ENCODE assay signal across 10 cellular contexts in genomic region chr4:2415881-2416563, GRCh38. TPM values are rescaled to one million over a fixed set of nuclear protein-coding genes. Genes with fewer than 3 reads are reported as not detected.
DNase-seq lines count a peak whose midpoint lies in the region; ATAC-seq lines count a peak whose summit lies in the region.
"Had no signal": no experiment of that assay in that cellular context is flagged by ENCODE, and none has a peak within 500 bp of the region (broad histone marks: within the 10 kb centered on the region; RNA-seq: fewer than 3 reads in every experiment).

No MANE protein-coding gene starts in this region.

- H3K9me3 ChIP-seq in ES-I3 (ENCODE audit: control insufficient read depth, insufficient read depth, low read length) (no peaks in the 10 kb centered on the region), T-helper 17 cell (ENCODE audit: control insufficient read depth, low read length, poor library complexity, severe bottlenecking) (no peaks in the 10 kb centered on the region), esophagus (ENCODE audit: control insufficient read depth in 2 of 2, insufficient read depth in 1 of 2, low read depth in 1 of 2, low read length in 1 of 2) (peaks cover 0 to 2% of the 10 kb centered on the region in 2 donors)

- H3K4me3 ChIP-seq in esophagus (ENCODE audit: low read depth in 1 of 2, low read length in 2 of 2) (peak overlapping the region in 1 of 2 donors; percentile 81), rectal smooth muscle tissue (ENCODE audit: low read length) (peak overlapping the region; percentile 45)

- H3K9ac ChIP-seq in ES-I3 (ENCODE audit: low read depth, low read length) (peak overlapping the region; percentile 71; the same call in 1 of the 2 replicates), rectal smooth muscle tissue (ENCODE audit: low read length) (no peak overlapping the region)

- no peaks in the 10 kb centered on the region for H3K27me3 Mint-ChIP-seq in T-helper 17 cell

- H3K4me1 ChIP-seq in ES-I3 (ENCODE audit: insufficient read depth, low read length) (peaks cover 17% of the 10 kb centered on the region), esophagus (ENCODE audit: control insufficient read depth in 2 of 2, insufficient read depth in 2 of 2, low read length in 1 of 2) (peaks cover 7 to 40% of the 10 kb centered on the region in 2 donors), rectal smooth muscle tissue (ENCODE audit: control insufficient read depth, insufficient read depth, low read length) (peaks cover 6% of the 10 kb centered on the region)

- H3K27me3 ChIP-seq in esophagus (ENCODE audit: control insufficient read depth in 1 of 2, insufficient read depth in 2 of 2, low read length in 2 of 2) (peaks cover 0 to 3% of the 10 kb centered on the region in 2 donors), rectal smooth muscle tissue (ENCODE audit: control insufficient read depth, insufficient read depth, low read length) (peaks cover 17% of the 10 kb centered on the region)

- 71% methylated on average over 17 of the region's 17 CpGs for WGBS in esophagus, 2 donors

- no peak for DNase-seq in T-helper 17 cell
- DNase-seq in sciatic nerve (ENCODE audit: low spot score), result no peak
- DNase-seq in activated CD8-positive, alpha-beta memory T cell treated with anti-CD3 and anti-CD28 coated beads, Interleukin-2, amount 50 U/mL, for 48 hours, result no peak
- no peak for DNase-seq in DMS 273 treated with DMSO at 0.1 percent for 48 hours (lab: John Stamatoyannopoulos, UW)
- DNase-seq: foreskin keratinocyte, occipital lobe had no signal

- H3K4me1 Mint-ChIP-seq in T-helper 17 cell, result peaks cover 55% of the 10 kb centered on the region

- intact Hi-C loops in sciatic nerve (cut with DNase I), result no loop called here

- peak overlapping the region; percentile 90 for H3K4me3 Mint-ChIP-seq in T-helper 17 cell

- H3K27ac ChIP-seq in esophagus (ENCODE audit: low read depth in 2 of 2, low read length in 1 of 2) (peak overlapping the region; percentile 43 to 61), rectal smooth muscle tissue (ENCODE audit: low read depth, low read length) (no peak overlapping the region)
- H3K27ac ChIP-seq: foreskin keratinocyte had no signal

- no peaks in the 10 kb centered on the region for H3K36me3 Mint-ChIP-seq in T-helper 17 cell (ENCODE audit: low read depth)

- H3K27ac Mint-ChIP-seq in T-helper 17 cell, result peak overlapping the region; percentile 81

- no peaks in the 10 kb centered on the region for H3K36me3 ChIP-seq in ES-I3 (ENCODE audit: insufficient read depth, low read length)
- H3K36me3 ChIP-seq in esophagus (ENCODE audit: control insufficient read depth in 2 of 2, insufficient read depth in 2 of 2, low read length in 1 of 2), result no peaks in the 10 kb centered on the region
- H3K36me3 ChIP-seq in rectal smooth muscle tissue (ENCODE audit: control insufficient read depth, insufficient read depth, low read length), result no peaks in the 10 kb centered on the region

- ATAC-seq in T-helper 17 cell (no peak), GM21423 (IDR thresholded peaks at IDR 0.05; ENCODE audit: unreplicated experiment) (no peak), sciatic nerve (no peak)
- ATAC-seq: foreskin keratinocyte had no signal

RNA-seq across cellular contexts. Expression of gene ZFYVE28, which starts 2.4 kb away (rescaled TPM):
- 10 to 100 TPM; 49.4 to 63.6 TPM for total RNA-seq in T-helper 17 cell
- polyA plus RNA-seq in esophagus, result 1 to 10 TPM; 5.2 to 5.4 TPM
- 23.2 TPM for total RNA-seq in sciatic nerve

RNA-seq across cellular contexts. Expression of gene CFAP99, which starts 2.7 kb away (rescaled TPM):
- total RNA-seq in T-helper 17 cell (under 1 TPM; 0.32 to 0.63 TPM), sciatic nerve (not detected)
- polyA plus RNA-seq in esophagus, result under 1 TPM; 0.04 to 0.07 TPM
- total RNA-seq: foreskin keratinocyte, occipital lobe had no signal
- polyA plus RNA-seq: foreskin keratinocyte had no signal

RNA-seq across cellular contexts. Expression of gene RNF4, which starts 52.9 kb away (rescaled TPM):
- total RNA-seq in T-helper 17 cell, result 100 to 1,000 TPM; 102 to 117 TPM
- 10 to 100 TPM; 14.3 to 18.3 TPM for polyA plus RNA-seq in esophagus
- 44.5 TPM for total RNA-seq in sciatic nerve
